Comparison of ENCODE assay signal across 30 cellular contexts in genomic region chr2:128491845-128492244, GRCh38.
DNase-seq lines count a peak whose midpoint lies in the region; ATAC-seq and TF ChIP-seq lines count a peak whose summit lies in the region.
"Had no signal": no experiment of that assay in that cellular context is flagged by ENCODE, and none has a peak within 500 bp of the region (broad histone marks: within the 10 kb centered on the region; RNA-seq: fewer than 3 reads in every experiment).

No MANE protein-coding gene starts in this region.

- no peaks in the 10 kb centered on the region for H3K36me3 Mint-ChIP-seq in CD14-positive monocyte
- no peaks in the 10 kb centered on the region for H3K36me3 Mint-ChIP-seq in activated CD4-positive, alpha-beta memory T cell treated with anti-CD3 and anti-CD28 coated beads for 36 hours
- no peaks in the 10 kb centered on the region for H3K36me3 Mint-ChIP-seq in chondrocyte (ENCODE audit: low read depth)
- H3K36me3 Mint-ChIP-seq: activated naive CD4-positive, alpha-beta T cell treated with anti-CD3 and anti-CD28 coated beads, Interleukin-2, amount 50 U/mL, for 72 hours; CD8-positive, alpha-beta T cell; stimulated activated effector memory CD8-positive, alpha-beta T cell treated with anti-CD3 and anti-CD28 coated beads, Interleukin-12 subunit alpha, Interleukin-12 subunit beta, amount 100 ng/mL, for 72 hours had no signal

- CTCF ChIA-PET in activated CD4-positive, alpha-beta memory T cell treated with anti-CD3 and anti-CD28 coated beads for 36 hours (lab: Charles Lee) = no interaction called here

- H3K9ac ChIP-seq in Loucy (ENCODE audit: low read depth, low read length, poor library complexity, severe bottlenecking) (peak overlapping the region; percentile 83), iPS-15b (ENCODE audit: low read depth, low read length) (no peak overlapping the region)
- H3K9ac ChIP-seq: KMS-11, parathyroid adenoma had no signal

- ATAC-seq in activated CD4-positive, CD25-positive, alpha-beta regulatory T cell treated with anti-CD3 and anti-CD28 coated beads, Interleukin-2, amount 50 U/mL, for 24 hours = no peak
- ATAC-seq: activated CD8-positive, alpha-beta T cell treated with anti-CD3 and anti-CD28 coated beads for 36 hours; CD8-positive, alpha-beta T cell; esophagus mucosa; HCT116; heart left ventricle; stimulated activated effector memory CD8-positive, alpha-beta T cell treated with anti-CD3 and anti-CD28 coated beads, Interleukin-12 subunit alpha, Interleukin-12 subunit beta, amount 100 ng/mL, for 72 hours had no signal

- H3K27ac ChIP-seq in osteoblast (ENCODE audit: low read depth, low read length) = no peak overlapping the region
- H3K27ac ChIP-seq: heart left ventricle, KMS-11, parathyroid adenoma, right atrium auricular region, SK-N-MC had no signal

- peaks cover 18% of the 10 kb centered on the region; the same call in 1 of the 2 replicates for H3F3A ChIP-seq in Loucy (ENCODE audit: low read depth)

- DNase-seq in CD14-positive monocyte (ENCODE audit: low spot score) (peak; percentile 27), osteoblast (ENCODE audit: insufficient read length, low spot score, missing footprints) (peak; percentile 57), cerebellar nuclear complex (lab: John Stamatoyannopoulos, UW) (no peak), chondrocyte (ENCODE audit: low spot score) (no peak)
- DNase-seq in activated CD4-positive, alpha-beta memory T cell treated with anti-CD3 and anti-CD28 coated beads for 36 hours = no peak
- DNase-seq: activated CD4-positive, CD25-positive, alpha-beta regulatory T cell treated with anti-CD3 and anti-CD28 coated beads, Interleukin-2, amount 50 U/mL, for 72 hours; activated CD8-positive, alpha-beta T cell treated with anti-CD3 and anti-CD28 coated beads for 36 hours; CD8-positive, alpha-beta T cell; cortex of kidney; foreskin fibroblast; kidney; NCI-H1436; NCI-H2081 treated with DMSO at 0.1 percent for 48 hours; NCI-H345; NCI-H82; nephron progenitor cell; stimulated activated CD4-positive, alpha-beta T cell treated with anti-CD3 and anti-CD28 coated beads, Interleukin-4, amount 100 ng/mL, for 24 hours had no signal

- peak overlapping the region; percentile 92 for H3K4me2 ChIP-seq in Loucy (ENCODE audit: low read depth, low read length, poor library complexity, severe bottlenecking)
- no peak overlapping the region for H3K4me2 ChIP-seq in osteoblast (ENCODE audit: insufficient read depth, low read length)
- H3K4me2 ChIP-seq: KMS-11 had no signal

- no peak for TF ChIP-seq CTCF in CD14-positive monocyte (IDR thresholded peaks at IDR 0.05)
- no peak for TF ChIP-seq CTCF in Loucy (conservative IDR thresholded peaks at IDR 0.05; ENCODE audit: low read length)
- TF ChIP-seq CTCF in osteoblast (IDR thresholded peaks at IDR 0.05; ENCODE audit: extremely low read depth, low read depth, low read length) = no peak
- no peak for TF ChIP-seq CTCF in chondrocyte (IDR thresholded peaks at IDR 0.05)

- POLR2A ChIA-PET in activated CD4-positive, alpha-beta memory T cell treated with anti-CD3 and anti-CD28 coated beads for 36 hours (lab: Charles Lee) = no interaction called here

- no peaks in the 10 kb centered on the region for H3K36me3 ChIP-seq in Loucy (ENCODE audit: insufficient read depth, low read length)
- H3K36me3 ChIP-seq in iPS-15b (ENCODE audit: control insufficient read depth, insufficient read depth, low read length) = no peaks in the 10 kb centered on the region
- no peaks in the 10 kb centered on the region for H3K36me3 ChIP-seq in osteoblast (ENCODE audit: insufficient read depth, low read length)
- H3K36me3 ChIP-seq: heart left ventricle, right atrium auricular region had no signal

- H2AFZ ChIP-seq in Loucy (ENCODE audit: low read length) = no peak overlapping the region
- H2AFZ ChIP-seq in osteoblast (ENCODE audit: low read length) = no peak overlapping the region
- H2AFZ ChIP-seq: parathyroid adenoma had no signal

- H3K27ac Mint-ChIP-seq in CD14-positive monocyte (no peak overlapping the region), chondrocyte (ENCODE audit: unreplicated experiment) (no peak overlapping the region)
- no peak overlapping the region for H3K27ac Mint-ChIP-seq in activated CD4-positive, alpha-beta memory T cell treated with anti-CD3 and anti-CD28 coated beads for 36 hours
- H3K27ac Mint-ChIP-seq: activated CD8-positive, alpha-beta T cell treated with anti-CD3 and anti-CD28 coated beads for 36 hours; activated naive CD4-positive, alpha-beta T cell treated with anti-CD3 and anti-CD28 coated beads, Interleukin-2, amount 50 U/mL, for 72 hours; CD8-positive, alpha-beta T cell; nephron progenitor cell; stimulated activated effector memory CD8-positive, alpha-beta T cell treated with anti-CD3 and anti-CD28 coated beads, Interleukin-12 subunit alpha, Interleukin-12 subunit beta, amount 100 ng/mL, for 72 hours; T-helper 1 cell treated with Interleukin-12 subunit alpha and Interleukin-12 subunit beta and Interleukin-4 antibody, amounts not matched to agents 30 μg/mL and 1 μg/mL, for 36 hours had no signal

- no peaks in the 10 kb centered on the region for H3K27me3 ChIP-seq in Loucy (ENCODE audit: insufficient read depth, low read length, poor library complexity, severe bottlenecking)
- peaks cover 4% of the 10 kb centered on the region for H3K27me3 ChIP-seq in iPS-15b (ENCODE audit: control insufficient read depth, insufficient read depth, low read length)
- peaks cover 11% of the 10 kb centered on the region for H3K27me3 ChIP-seq in osteoblast (ENCODE audit: insufficient read depth, low read length)
- H3K27me3 ChIP-seq: right atrium auricular region had no signal

- H3K4me3 Mint-ChIP-seq in CD14-positive monocyte (no peak overlapping the region), chondrocyte (ENCODE audit: unreplicated experiment) (no peak overlapping the region)
- H3K4me3 Mint-ChIP-seq in activated CD4-positive, alpha-beta memory T cell treated with anti-CD3 and anti-CD28 coated beads for 36 hours = no peak overlapping the region
- H3K4me3 Mint-ChIP-seq: activated CD8-positive, alpha-beta T cell treated with anti-CD3 and anti-CD28 coated beads for 36 hours; CD8-positive, alpha-beta T cell; nephron progenitor cell; stimulated activated effector memory CD8-positive, alpha-beta T cell treated with anti-CD3 and anti-CD28 coated beads, Interleukin-12 subunit alpha, Interleukin-12 subunit beta, amount 100 ng/mL, for 72 hours; T-helper 1 cell treated with Interleukin-12 subunit alpha and Interleukin-12 subunit beta and Interleukin-4 antibody, amounts not matched to agents 30 μg/mL and 1 μg/mL, for 36 hours had no signal

- intact Hi-C loops in CD14-positive monocyte (cut with micrococcal nuclease) = no loop called here
- intact Hi-C loops in activated CD4-positive, alpha-beta memory T cell treated with anti-CD3 and anti-CD28 coated beads for 36 hours (cut with micrococcal nuclease) = no loop called here

- H3K27me3 Mint-ChIP-seq in CD14-positive monocyte (ENCODE audit: low read depth in 3 of 3) = peaks cover 0 to 7% (median 4%) of the 10 kb centered on the region in 3 donors
- peaks cover 3% of the 10 kb centered on the region for H3K27me3 Mint-ChIP-seq in activated CD4-positive, alpha-beta memory T cell treated with anti-CD3 and anti-CD28 coated beads for 36 hours
- no peaks in the 10 kb centered on the region for H3K27me3 Mint-ChIP-seq in chondrocyte (ENCODE audit: low read depth)

- peaks cover 56% of the 10 kb centered on the region for H3K79me2 ChIP-seq in Loucy (ENCODE audit: insufficient read depth, low read length)
- no peaks in the 10 kb centered on the region for H3K79me2 ChIP-seq in osteoblast (ENCODE audit: insufficient read depth, low read length)
- H3K79me2 ChIP-seq: parathyroid adenoma had no signal

- H3K9me3 ChIP-seq in Loucy (ENCODE audit: insufficient read depth, low read depth, low read length) (no peaks in the 10 kb centered on the region), iPS-15b (ENCODE audit: control insufficient read depth, insufficient read depth, low read length) (no peaks in the 10 kb centered on the region), osteoblast (ENCODE audit: low read depth, low read length) (no peaks in the 10 kb centered on the region)
- H3K9me3 ChIP-seq: right atrium auricular region had no signal

- H3K4me3 ChIP-seq in Loucy (ENCODE audit: low read length, poor library complexity, severe bottlenecking) = peak overlapping the region; percentile 74
- peak overlapping the region; percentile 33 for H3K4me3 ChIP-seq in iPS-15b (ENCODE audit: low read depth, low read length)
- no peak overlapping the region for H3K4me3 ChIP-seq in osteoblast (ENCODE audit: insufficient read depth, low read length)
- H3K4me3 ChIP-seq: heart left ventricle, right atrium auricular region, SK-N-MC had no signal

- H3K4me1 Mint-ChIP-seq in CD14-positive monocyte = peaks cover 22% of the 10 kb centered on the region
- no peaks in the 10 kb centered on the region for H3K4me1 Mint-ChIP-seq in activated CD4-positive, alpha-beta memory T cell treated with anti-CD3 and anti-CD28 coated beads for 36 hours (ENCODE audit: low read depth)
- peaks cover 14% of the 10 kb centered on the region for H3K4me1 Mint-ChIP-seq in chondrocyte (ENCODE audit: low read depth)
- H3K4me1 Mint-ChIP-seq: stimulated activated effector memory CD8-positive, alpha-beta T cell treated with anti-CD3 and anti-CD28 coated beads, Interleukin-12 subunit alpha, Interleukin-12 subunit beta, amount 100 ng/mL, for 72 hours had no signal

- H3K9me3 Mint-ChIP-seq in CD14-positive monocyte = peaks cover 0 to 15% (median 2%) of the 10 kb centered on the region in 7 donors
- peaks cover 4% of the 10 kb centered on the region for H3K9me3 Mint-ChIP-seq in activated CD4-positive, alpha-beta memory T cell treated with anti-CD3 and anti-CD28 coated beads for 36 hours
- H3K9me3 Mint-ChIP-seq in chondrocyte (ENCODE audit: low read depth) = peaks cover 3% of the 10 kb centered on the region
- H3K9me3 Mint-ChIP-seq: activated naive CD4-positive, alpha-beta T cell treated with anti-CD3 and anti-CD28 coated beads, Interleukin-2, amount 50 U/mL, for 72 hours; stimulated activated effector memory CD8-positive, alpha-beta T cell treated with anti-CD3 and anti-CD28 coated beads, Interleukin-12 subunit alpha, Interleukin-12 subunit beta, amount 100 ng/mL, for 72 hours; T-helper 1 cell treated with Interleukin-12 subunit alpha and Interleukin-12 subunit beta and Interleukin-4 antibody, amounts not matched to agents 30 μg/mL and 1 μg/mL, for 36 hours had no signal

- H3K9me2 ChIP-seq in Loucy (replicated peaks; ENCODE audit: low read depth, low read length) = no peaks in the 10 kb centered on the region

- no peaks in the 10 kb centered on the region for H4K20me1 ChIP-seq in Loucy (ENCODE audit: insufficient read depth, low read length, poor library complexity, severe bottlenecking)
- no peaks in the 10 kb centered on the region for H4K20me1 ChIP-seq in osteoblast (ENCODE audit: insufficient read depth, low read length)

- H3K4me1 ChIP-seq in Loucy (ENCODE audit: insufficient read depth, low read length, poor library complexity, severe bottlenecking) (peaks cover 84% of the 10 kb centered on the region), iPS-15b (ENCODE audit: control insufficient read depth, insufficient read depth, low read length) (peaks cover 39% of the 10 kb centered on the region), osteoblast (ENCODE audit: insufficient read depth, low read length) (no peaks in the 10 kb centered on the region)
- H3K4me1 ChIP-seq: parathyroid adenoma had no signal

Comparison
In these comparisons a context has a peak if more than half of its experiments do, and no peak if none do; other contexts are left out.
1. DNase-seq: peak in CD14-positive monocyte (single experiment) and osteoblast (single experiment); none in cerebellar nuclear complex (0 of 2), activated CD4-positive, alpha-beta memory T cell treated with anti-CD3 and anti-CD28 coated beads for 36 hours (single experiment) and chondrocyte (single experiment).